In the genomic region with DNA sequence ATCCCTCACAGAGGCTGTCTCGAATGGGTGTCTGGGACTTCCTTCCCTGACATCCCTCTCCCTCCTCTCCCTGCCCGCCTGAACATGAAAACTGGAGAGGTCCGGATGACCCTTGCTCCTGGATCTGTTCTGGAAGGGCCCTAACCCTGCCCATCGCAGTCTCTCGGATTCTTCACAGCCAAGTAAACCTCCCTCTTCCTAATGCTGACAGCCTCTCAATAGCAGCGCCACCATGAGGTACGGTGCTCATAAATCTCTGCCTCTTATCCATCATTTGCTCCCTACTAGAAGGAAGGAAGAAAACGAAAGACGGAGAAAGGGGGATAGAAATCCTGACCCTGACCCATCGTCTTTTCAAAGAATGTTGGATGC, we compare ENCODE assay signal across 24 cellular contexts.
A peak's percentile ranks its signal among the peaks of the same experiment; 100 is the strongest.
DNase-seq lines count a peak whose midpoint lies in the region; ATAC-seq, FAIRE-seq and TF ChIP-seq lines count a peak whose summit lies in the region.
"Had no signal": no experiment of that assay in that cellular context is flagged by ENCODE, and none has a peak within 500 bp of the region (broad histone marks: within the 10 kb centered on the region; RNA-seq: fewer than 3 reads in every experiment).

No MANE protein-coding gene starts in this region.

- no peak overlapping the region for H2BK5ac ChIP-seq in mesendoderm (ENCODE audit: low read length)

- POLR2A ChIA-PET in HepG2 (lab: Yijun Ruan, JAX) = no interaction called here

- no peak for DNase-seq in HepG2 (ENCODE audit: low spot score)
- no peak for DNase-seq in right lobe of liver
- DNase-seq in chondrocyte (ENCODE audit: low spot score) = no peak
- DNase-seq in mesendoderm = peak; percentile 65
- peak; percentile 29 for DNase-seq in urothelium cell line (ENCODE audit: low spot score)
- DNase-seq in AG20443 (ENCODE audit: low spot score) = no peak
- DNase-seq: activated CD4-positive, CD25-positive, alpha-beta regulatory T cell treated with anti-CD3 and anti-CD28 coated beads, Interleukin-2, amount 50 U/mL, for 72 hours; activated naive CD8-positive, alpha-beta T cell treated with anti-CD3 and anti-CD28 coated beads, Interleukin-2, amount 50 U/mL, for 24 hours; effector CD4-positive, alpha-beta T cell; KBM-7; NCI-H1092; NCI-H2081 treated with DMSO at 0.1 percent for 48 hours; NCI-H524; nephron progenitor cell; stimulated activated naive B cell treated with anti-CD40 and anti-IgM and Interleukin-4, amounts not matched to agents 10 μg/mL and 1 μg/mL and 100 μg/mL, for 72 hours; trophoblast cell had no signal

- in situ Hi-C loops in HepG2 (cut with HindIII; ENCODE audit: extremely low pct_ligation_motif_present, low pct_unique_long_range_greater_than_20kb) = no loop called here

- H3K4me2 ChIP-seq in HepG2 (ENCODE audit: low read depth, low read length) = peak overlapping the region; percentile 34; the same call in 1 of the 2 replicates
- H3K4me2 ChIP-seq in mesendoderm (ENCODE audit: low read length) = no peak overlapping the region

- no peak overlapping the region for H2BK15ac ChIP-seq in mesendoderm (replicated peaks; ENCODE audit: low read depth)

- H3K79me2 ChIP-seq in HepG2 (ENCODE audit: insufficient read depth, low read length) (no peaks in the 10 kb centered on the region), mesendoderm (ENCODE audit: control insufficient read depth, insufficient read depth, low read length) (no peaks in the 10 kb centered on the region)

- 61% methylated on average over 10 of the region's 10 CpGs for WGBS in HepG2 (ENCODE audit: low lambda C conversion rate)
- WGBS in right lobe of liver (ENCODE audit: insufficient coverage, low coverage, low lambda C conversion rate, missing lambda C conversion rate) = 83% methylated on average over 7 of the region's 10 CpGs
- WGBS in mesendoderm (ENCODE audit: extremely low coverage, insufficient coverage, low lambda C conversion rate) = no CpG with 5 or more reads among the region's 10 CpGs

- no peaks in the 10 kb centered on the region for H3K36me3 Mint-ChIP-seq in chondrocyte (ENCODE audit: low read depth)
- H3K36me3 Mint-ChIP-seq: stimulated activated naive B cell treated with anti-CD40 and anti-IgM and Interleukin-4, amounts not matched to agents 10 μg/mL and 1 μg/mL and 100 μg/mL, for 72 hours had no signal

- peaks cover 3% of the 10 kb centered on the region for H3K9me3 Mint-ChIP-seq in chondrocyte (ENCODE audit: low read depth)
- H3K9me3 Mint-ChIP-seq: activated naive CD8-positive, alpha-beta T cell treated with anti-CD3 and anti-CD28 coated beads, Interleukin-2, amount 50 U/mL, for 24 hours; stimulated activated naive B cell treated with anti-CD40 and anti-IgM and Interleukin-4, amounts not matched to agents 10 μg/mL and 1 μg/mL and 100 μg/mL, for 72 hours; T-helper 2 cell treated with Interferon-gamma antibody and Interleukin-4, amounts not matched to agents 5 μg/mL and 100 μg/mL, for 36 hours had no signal

- no peak for TF ChIP-seq RAD21 in HepG2 (CRISPR knock-in tag; IDR thresholded peaks at IDR 0.05)

- no peak overlapping the region for H3K23ac ChIP-seq in mesendoderm (ENCODE audit: low read length)

- H3K9ac ChIP-seq in HepG2 (ENCODE audit: insufficient read depth, low read depth, low read length) = no peak overlapping the region
- H3K9ac ChIP-seq in mesendoderm (ENCODE audit: low read length) = no peak overlapping the region

- CTCF ChIA-PET in HepG2 (lab: Yijun Ruan, JAX; ENCODE audit: low intra/inter-chr PET ratio, low total read pairs) = no interaction called here

- H3K4me1 ChIP-seq in HepG2 (ENCODE audit: insufficient read depth, low read length) (peaks cover 9% of the 10 kb centered on the region), right lobe of liver (no peaks in the 10 kb centered on the region), mesendoderm (ENCODE audit: control insufficient read depth, low read depth, low read length) (no peaks in the 10 kb centered on the region)
- H3K4me1 ChIP-seq: SJSA1 had no signal

- H2BK120ac ChIP-seq in mesendoderm (ENCODE audit: low read depth, low read length) = no peak overlapping the region

- H3K36me3 ChIP-seq in HepG2 (replicated peaks in 1 of 2; ENCODE audit: control insufficient read depth in 1 of 2, insufficient read depth in 2 of 2, low read length in 2 of 2) = no peaks in the 10 kb centered on the region
- no peaks in the 10 kb centered on the region for H3K36me3 ChIP-seq in right lobe of liver
- no peaks in the 10 kb centered on the region for H3K36me3 ChIP-seq in mesendoderm (ENCODE audit: control insufficient read depth, insufficient read depth, low read length)
- H3K36me3 ChIP-seq: SJSA1 had no signal

- ATAC-seq in HepG2 (peak; percentile 45), right lobe of liver (no peak), HG03039 (IDR thresholded peaks at IDR 0.05; ENCODE audit: unreplicated experiment) (no peak), GM21367 (IDR thresholded peaks at IDR 0.05; ENCODE audit: unreplicated experiment) (no peak)
- ATAC-seq: activated naive CD8-positive, alpha-beta T cell treated with anti-CD3 and anti-CD28 coated beads, Interleukin-2, amount 50 U/mL, for 24 hours had no signal

- H2AFZ ChIP-seq in HepG2 (ENCODE audit: low read length) = no peak overlapping the region

- peaks cover 5% of the 10 kb centered on the region for H3K27me3 Mint-ChIP-seq in chondrocyte (ENCODE audit: low read depth)
- H3K27me3 Mint-ChIP-seq: stimulated activated naive B cell treated with anti-CD40 and anti-IgM and Interleukin-4, amounts not matched to agents 10 μg/mL and 1 μg/mL and 100 μg/mL, for 72 hours had no signal

- H3K27me3 ChIP-seq in HepG2 (ENCODE audit: control insufficient read depth in 1 of 2, insufficient read depth in 2 of 2, low read length in 2 of 2) (no peaks in the 10 kb centered on the region), right lobe of liver (no peaks in the 10 kb centered on the region), mesendoderm (ENCODE audit: insufficient read depth, low read length, poor library complexity) (no peaks in the 10 kb centered on the region)

- no peak overlapping the region for H4K5ac ChIP-seq in mesendoderm (ENCODE audit: low read length)

- H3K4ac ChIP-seq in mesendoderm (ENCODE audit: low read depth, low read length) = no peak overlapping the region

- TF ChIP-seq CTCF in HepG2 (CRISPR knock-in tag; IDR thresholded peaks at IDR 0.05) (no peak), right lobe of liver (IDR thresholded peaks at IDR 0.05) (no peak), chondrocyte (IDR thresholded peaks at IDR 0.05) (peak; percentile 9)

- no peak overlapping the region for H3K4me3 Mint-ChIP-seq in chondrocyte (ENCODE audit: unreplicated experiment)
- H3K4me3 Mint-ChIP-seq: activated naive CD8-positive, alpha-beta T cell treated with anti-CD3 and anti-CD28 coated beads, Interleukin-2, amount 50 U/mL, for 24 hours; nephron progenitor cell; stimulated activated naive B cell treated with anti-CD40 and anti-IgM and Interleukin-4, amounts not matched to agents 10 μg/mL and 1 μg/mL and 100 μg/mL, for 72 hours; T-helper 2 cell treated with Interferon-gamma antibody and Interleukin-4, amounts not matched to agents 5 μg/mL and 100 μg/mL, for 36 hours had no signal

- H4K8ac ChIP-seq in mesendoderm (ENCODE audit: low read depth, low read length) = no peak overlapping the region

- H3K27ac ChIP-seq in HepG2 (ENCODE audit: extremely low read length, insufficient read depth, low read length) = no peak overlapping the region
- H3K27ac ChIP-seq in right lobe of liver = no peak overlapping the region
- H3K27ac ChIP-seq in mesendoderm (ENCODE audit: low read depth, low read length) = no peak overlapping the region
- H3K27ac ChIP-seq: C4-2B, HL-60, SJSA1 had no signal

- TF ChIP-seq EP300 in HepG2 (IDR thresholded peaks at IDR 0.05; ENCODE audit: low read depth in 2 of 2, low read length in 2 of 2) (no peak), HepG2 (CRISPR knock-in tag; IDR thresholded peaks at IDR 0.05; ENCODE audit: borderline replicate concordance) (no peak)

- intact Hi-C loops in HepG2 (cut with micrococcal nuclease; ENCODE audit: unreplicated experiment) = no loop called here
- intact Hi-C loops in right lobe of liver (cut with DNase I) = no loop called here

- H2AK5ac ChIP-seq in mesendoderm (ENCODE audit: low read length) = no peak overlapping the region

- no TSS peak for BruUV-seq in HepG2 (replicated peaks; lab: Mats Ljungman, UMichigan)

- H3K79me1 ChIP-seq in mesendoderm (ENCODE audit: low read length) = no peaks in the 10 kb centered on the region

- no peak overlapping the region for H3K4me3 ChIP-seq in HepG2 (replicated peaks in 1 of 3; ENCODE audit: insufficient read depth in 1 of 3, low read depth in 2 of 3, low read length in 3 of 3)
- no peak overlapping the region for H3K4me3 ChIP-seq in right lobe of liver
- H3K4me3 ChIP-seq in mesendoderm (ENCODE audit: low read length) = no peak overlapping the region
- H3K4me3 ChIP-seq: SJSA1 had no signal

- TF ChIP-seq POLR2A in HepG2 (IDR thresholded peaks at IDR 0.05; ENCODE audit: insufficient read depth in 1 of 2, low read depth in 2 of 2, low read length in 2 of 2) (no peak), right lobe of liver (IDR thresholded peaks at IDR 0.05) (no peak)

- no peaks in the 10 kb centered on the region for H4K20me1 ChIP-seq in HepG2 (ENCODE audit: insufficient read depth, low read length)

- no peaks in the 10 kb centered on the region for H3K4me1 Mint-ChIP-seq in chondrocyte (ENCODE audit: low read depth)
- H3K4me1 Mint-ChIP-seq: activated naive CD8-positive, alpha-beta T cell treated with anti-CD3 and anti-CD28 coated beads, Interleukin-2, amount 50 U/mL, for 24 hours had no signal

- H3K18ac ChIP-seq in mesendoderm (ENCODE audit: low read length) = no peak overlapping the region

- FAIRE-seq in HepG2 (lab: Jason Lieb, UNC) (no peak), urothelium cell line (lab: Jason Lieb, UNC) (no peak)
- FAIRE-seq: bronchial epithelial cell, islet of Langerhans had no signal

- no peak overlapping the region for H3K56ac ChIP-seq in mesendoderm (ENCODE audit: low read length)

- no peaks in the 10 kb centered on the region for H3K9me3 ChIP-seq in HepG2 (ENCODE audit: low read length)
- H3K9me3 ChIP-seq in right lobe of liver = no peaks in the 10 kb centered on the region
- H3K9me3 ChIP-seq: SJSA1 had no signal

- no peak overlapping the region for H3K27ac Mint-ChIP-seq in chondrocyte (ENCODE audit: unreplicated experiment)
- H3K27ac Mint-ChIP-seq: activated naive CD8-positive, alpha-beta T cell treated with anti-CD3 and anti-CD28 coated beads, Interleukin-2, amount 50 U/mL, for 24 hours; nephron progenitor cell; stimulated activated naive B cell treated with anti-CD40 and anti-IgM and Interleukin-4, amounts not matched to agents 10 μg/mL and 1 μg/mL and 100 μg/mL, for 72 hours; T-helper 2 cell treated with Interferon-gamma antibody and Interleukin-4, amounts not matched to agents 5 μg/mL and 100 μg/mL, for 36 hours had no signal

TF ChIP-seq in HepG2, 621 proteins besides CTCF, POLR2A, EP300 and RAD21 (continues in another document):
- TF ChIP-seq ZNF432 (CRISPR knock-in tag; IDR thresholded peaks at IDR 0.05; ENCODE audit: borderline replicate concordance) = no peak

Comparison
In these comparisons a context has a peak if more than half of its experiments do, and no peak if none do; other contexts are left out.
1. DNase-seq: peak in mesendoderm (single experiment) and urothelium cell line (single experiment); none in HepG2 (single experiment), right lobe of liver (0 of 3), chondrocyte (single experiment) and AG20443 (single experiment).